In genomic region chr9:70110194-70111041, GRCh38 we compare ENCODE assay signal across 10 cellular contexts.
DNase-seq lines count a peak whose midpoint lies in the region; ATAC-seq, FAIRE-seq and TF ChIP-seq lines count a peak whose summit lies in the region.
"Had no signal": no experiment of that assay in that cellular context is flagged by ENCODE, and none has a peak within 500 bp of the region (broad histone marks: within the 10 kb centered on the region; RNA-seq: fewer than 3 reads in every experiment).

No MANE protein-coding gene starts in this region.

- H3K4me3 ChIP-seq in H1 (ENCODE audit: extremely low read depth in 1 of 4, insufficient read depth in 2 of 4, low read depth in 3 of 4, low read length in 4 of 4): no peak overlapping the region
- no peak overlapping the region for H3K4me3 ChIP-seq in effector memory CD4-positive, alpha-beta T cell (ENCODE audit: insufficient read depth, low read depth, low read length, poor library complexity, severe bottlenecking)

- no peak for TF ChIP-seq EP300 in H1 (IDR thresholded peaks at IDR 0.05; ENCODE audit: borderline replicate concordance in 1 of 2, low read depth in 2 of 2, low read length in 2 of 2)

- peaks cover 25% of the 10 kb centered on the region for H3K27me3 Mint-ChIP-seq in stimulated activated memory B cell treated with anti-CD40 and anti-IgM and Interleukin-4, amounts not matched to agents 10 μg/mL and 1 μg/mL and 100 μg/mL, for 72 hours
- H3K27me3 Mint-ChIP-seq in activated CD4-positive, alpha-beta memory T cell treated with anti-CD3 and anti-CD28 coated beads, Interleukin-2, amount 10 ng/mL, durations not matched to agents 7 days and 5 days: peaks cover 17% of the 10 kb centered on the region

- H2BK20ac ChIP-seq in H1 (ENCODE audit: low read length): 0 out of 2 replicates have a peak overlapping the region, but pooled peaks have one; percentile 43

- peak overlapping the region; percentile 8 for H3K4me3 Mint-ChIP-seq in stimulated activated memory B cell treated with anti-CD40 and anti-IgM and Interleukin-4, amounts not matched to agents 10 μg/mL and 1 μg/mL and 100 μg/mL, for 72 hours
- no peak overlapping the region for H3K4me3 Mint-ChIP-seq in activated CD4-positive, alpha-beta memory T cell treated with anti-CD3 and anti-CD28 coated beads, Interleukin-2, amount 10 ng/mL, durations not matched to agents 7 days and 5 days
- H3K4me3 Mint-ChIP-seq: central memory CD8-positive, alpha-beta T cell had no signal

- H2BK12ac ChIP-seq in H1 (ENCODE audit: low read depth, low read length): peak overlapping the region; percentile 44; the same call in 1 of the 2 replicates

- no peak overlapping the region for H3K27ac Mint-ChIP-seq in stimulated activated memory B cell treated with anti-CD40 and anti-IgM and Interleukin-4, amounts not matched to agents 10 μg/mL and 1 μg/mL and 100 μg/mL, for 72 hours
- no peak overlapping the region for H3K27ac Mint-ChIP-seq in activated CD4-positive, alpha-beta memory T cell treated with anti-CD3 and anti-CD28 coated beads, Interleukin-2, amount 10 ng/mL, durations not matched to agents 7 days and 5 days

- TF ChIP-seq RAD21 in H1 (IDR thresholded peaks at IDR 0.05 in 1 of 2, conservative IDR thresholded peaks at IDR 0.05 in 1 of 2; ENCODE audit: low read depth in 2 of 2, low read length in 2 of 2): no peak

- H3K4ac ChIP-seq in H1 (replicated peaks; ENCODE audit: insufficient read length, low read depth, low read length): no peak overlapping the region

- H2AK5ac ChIP-seq in H1 (ENCODE audit: low read depth, low read length): peak overlapping the region; percentile 68; the same call in 1 of the 2 replicates

- H3K27me3 ChIP-seq in H1 (replicated peaks in 1 of 4; ENCODE audit: control insufficient read depth in 3 of 4, extremely low read depth in 1 of 4, insufficient read depth in 3 of 4, low read length in 3 of 4): no peaks in the 10 kb centered on the region
- H3K27me3 ChIP-seq in effector memory CD4-positive, alpha-beta T cell (replicated peaks; ENCODE audit: control insufficient read depth, insufficient read depth, low read length, poor library complexity, severe bottlenecking): no peaks in the 10 kb centered on the region

- peaks cover 0 to 6% (median 0%) of the 10 kb centered on the region in 4 experiments; a peak in 2 of 8 replicates for H3K36me3 ChIP-seq in H1 (ENCODE audit: control insufficient read depth in 2 of 4, insufficient read depth in 4 of 4, low read length in 3 of 4)
- no peaks in the 10 kb centered on the region for H3K36me3 ChIP-seq in effector memory CD4-positive, alpha-beta T cell (ENCODE audit: control insufficient read depth, insufficient read depth, low read length)

- DNase-seq in NCI-H1694 treated with DMSO at 0.1 percent for 48 hours (lab: John Stamatoyannopoulos, UW) (peak; percentile 25), NCI-H1694 (lab: John Stamatoyannopoulos, UW) (no peak), NCI-H2081 treated with DMSO at 0.1 percent for 48 hours (lab: John Stamatoyannopoulos, UW) (peak; percentile 65), H1 (ENCODE audit: low read depth in 1 of 2, low spot score in 2 of 2) (no peak), NCI-H526 treated with DMSO at 0.1 percent for 48 hours (lab: John Stamatoyannopoulos, UW) (no peak)
- no peak for DNase-seq in effector memory CD4-positive, alpha-beta T cell
- no peak for DNase-seq in activated CD4-positive, alpha-beta memory T cell treated with anti-CD3 and anti-CD28 coated beads, Interleukin-2, amount 10 ng/mL, durations not matched to agents 7 days and 5 days

- peaks cover 10% of the 10 kb centered on the region for H3K4me1 Mint-ChIP-seq in stimulated activated memory B cell treated with anti-CD40 and anti-IgM and Interleukin-4, amounts not matched to agents 10 μg/mL and 1 μg/mL and 100 μg/mL, for 72 hours
- peaks cover 3% of the 10 kb centered on the region for H3K4me1 Mint-ChIP-seq in activated CD4-positive, alpha-beta memory T cell treated with anti-CD3 and anti-CD28 coated beads, Interleukin-2, amount 10 ng/mL, durations not matched to agents 7 days and 5 days
- H3K4me1 Mint-ChIP-seq: central memory CD8-positive, alpha-beta T cell had no signal

- H2AFZ ChIP-seq in H1 (ENCODE audit: low read length): no peak overlapping the region

- TF ChIP-seq CTCF in H1 (IDR thresholded peaks at IDR 0.05; ENCODE audit: control extremely low read depth in 1 of 3, insufficient read depth in 1 of 3, low read depth in 1 of 3, low read length in 3 of 3): no peak

- no peaks in the 10 kb centered on the region for H3K79me2 ChIP-seq in H1 (ENCODE audit: control insufficient read depth in 1 of 2, insufficient read depth in 2 of 2, low read length in 2 of 2)

- no peaks in the 10 kb centered on the region for H3K36me3 Mint-ChIP-seq in stimulated activated memory B cell treated with anti-CD40 and anti-IgM and Interleukin-4, amounts not matched to agents 10 μg/mL and 1 μg/mL and 100 μg/mL, for 72 hours
- no peaks in the 10 kb centered on the region for H3K36me3 Mint-ChIP-seq in activated CD4-positive, alpha-beta memory T cell treated with anti-CD3 and anti-CD28 coated beads, Interleukin-2, amount 10 ng/mL, durations not matched to agents 7 days and 5 days (ENCODE audit: low read depth)

- H4K8ac ChIP-seq in H1 (ENCODE audit: extremely low read depth, insufficient read depth, low read length): no peak overlapping the region

- no peak for FAIRE-seq in H1 (lab: Jason Lieb, UNC)

- H3K18ac ChIP-seq in H1 (ENCODE audit: extremely low read depth, low read length): peak overlapping the region; percentile 53

- no peak overlapping the region for H3K56ac ChIP-seq in H1 (replicated peaks; ENCODE audit: insufficient read length, low read depth, low read length)

- CTCF ChIA-PET in H1 (lab: Charles Lee; ENCODE audit: partially characterized antibody): interaction anchor here (0.5 to 9.5 kb wide), 43 partner anchors 10 to 688 kb away, joined by 3 to 126 read pairs (median 6); partner anchors contain the start of gene MAMDC2
- CTCF ChIA-PET in activated CD4-positive, alpha-beta memory T cell treated with anti-CD3 and anti-CD28 coated beads, Interleukin-2, amount 10 ng/mL, durations not matched to agents 7 days and 5 days (lab: Charles Lee): interaction anchor here (0.8 to 5.7 kb wide), 26 partner anchors 8 to 689 kb away, joined by 3 to 85 read pairs (median 4); partner anchors contain the start of gene MAMDC2

- H3K27ac ChIP-seq in H1 (ENCODE audit: low read depth, low read length): no peak overlapping the region
- H3K27ac ChIP-seq in effector memory CD4-positive, alpha-beta T cell (ENCODE audit: insufficient read depth, low read length, poor library complexity, severe bottlenecking): no peak overlapping the region
- H3K27ac ChIP-seq: 22Rv1 had no signal

- no peak overlapping the region for H3K23ac ChIP-seq in H1 (ENCODE audit: insufficient read length)

- no peak for TF ChIP-seq POLR2A in H1 (IDR thresholded peaks at IDR 0.05; ENCODE audit: control extremely low read depth in 1 of 2, low read depth in 2 of 2, low read length in 2 of 2)

- H2BK5ac ChIP-seq in H1 (ENCODE audit: low read depth, low read length): peak overlapping the region; percentile 19; the same call in 1 of the 2 replicates

- no peak overlapping the region for H4K5ac ChIP-seq in H1 (ENCODE audit: insufficient read length, low read depth, low read length)

- H3K9me3 Mint-ChIP-seq in stimulated activated memory B cell treated with anti-CD40 and anti-IgM and Interleukin-4, amounts not matched to agents 10 μg/mL and 1 μg/mL and 100 μg/mL, for 72 hours: no peaks in the 10 kb centered on the region
- H3K9me3 Mint-ChIP-seq in activated CD4-positive, alpha-beta memory T cell treated with anti-CD3 and anti-CD28 coated beads, Interleukin-2, amount 10 ng/mL, durations not matched to agents 7 days and 5 days: no peaks in the 10 kb centered on the region
- H3K9me3 Mint-ChIP-seq: central memory CD8-positive, alpha-beta T cell had no signal

- no peak overlapping the region for H4K91ac ChIP-seq in H1 (replicated peaks; ENCODE audit: insufficient read length, low read length)

- H3K9me3 ChIP-seq in H1 (ENCODE audit: insufficient read depth in 2 of 2, low read depth in 1 of 2, low read length in 1 of 2): no peaks in the 10 kb centered on the region
- no peaks in the 10 kb centered on the region for H3K9me3 ChIP-seq in effector memory CD4-positive, alpha-beta T cell (ENCODE audit: control insufficient read depth, low read length)

- H3K79me1 ChIP-seq in H1 (ENCODE audit: low read depth, low read length): no peaks in the 10 kb centered on the region; the same call in 1 of the 2 replicates

- no peaks in the 10 kb centered on the region for H4K20me1 ChIP-seq in H1 (replicated peaks in 1 of 2; ENCODE audit: control insufficient read depth in 1 of 2, insufficient read depth in 2 of 2, low read length in 2 of 2)

- peaks cover 0 to 7% (median 4%) of the 10 kb centered on the region in 4 experiments; a peak in 4 of 7 replicates for H3K4me1 ChIP-seq in H1 (replicated peaks in 1 of 4; ENCODE audit: control insufficient read depth in 3 of 4, insufficient read depth in 4 of 4, low read length in 3 of 4)
- no peaks in the 10 kb centered on the region for H3K4me1 ChIP-seq in effector memory CD4-positive, alpha-beta T cell (ENCODE audit: control insufficient read depth, insufficient read depth, low read length, poor library complexity, severe bottlenecking)

- POLR2A ChIA-PET in H1 (lab: Charles Lee; ENCODE audit: partially characterized antibody): interaction anchor here (0.7 to 2.4 kb wide), 3 partner anchors 10 to 996 kb away, joined by 3 to 9 read pairs (median 4); partner anchors contain the start of gene MAMDC2
- POLR2A ChIA-PET in activated CD4-positive, alpha-beta memory T cell treated with anti-CD3 and anti-CD28 coated beads, Interleukin-2, amount 10 ng/mL, durations not matched to agents 7 days and 5 days (lab: Charles Lee): no interaction called here

- no peak overlapping the region for H3K4me2 ChIP-seq in H1 (ENCODE audit: insufficient read depth in 1 of 2, low read depth in 2 of 2, low read length in 2 of 2)

- H3K23me2 ChIP-seq in H1 (ENCODE audit: low read depth, low read length): no peaks in the 10 kb centered on the region; the same call in 1 of the 2 replicates

- no peak overlapping the region for H3K14ac ChIP-seq in H1 (ENCODE audit: insufficient read length)

- H2BK15ac ChIP-seq in H1 (ENCODE audit: low read length): 0 out of 2 replicates have a peak overlapping the region, but pooled peaks have one; percentile 2

- no peak overlapping the region for H3K9ac ChIP-seq in H1 (replicated peaks in 1 of 4; ENCODE audit: extremely low read depth in 1 of 4, low read depth in 3 of 4, low read length in 3 of 4)

- no peak overlapping the region for H2BK120ac ChIP-seq in H1 (replicated peaks; ENCODE audit: low read depth, low read length)

- WGBS in H1 (ENCODE audit: extremely low coverage in 1 of 2, insufficient coverage in 1 of 2, insufficient read length in 1 of 2, insufficient replicate concordance in 2 of 2, low coverage in 1 of 2, low lambda C conversion rate in 2 of 2, missing lambda C conversion rate in 1 of 2), 2 experiments: 66% methylated on average over 6 of the region's 6 CpGs; no CpG with 5 or more reads in 1 of the 2 experiments

- ATAC-seq in stimulated activated memory B cell treated with anti-CD40 and anti-IgM and Interleukin-4, amounts not matched to agents 10 μg/mL and 1 μg/mL and 100 μg/mL, for 72 hours: no peak

TF ChIP-seq in H1, 55 proteins besides CTCF, POLR2A, EP300 and RAD21 (continues in another document):
- no peak for TF ChIP-seq JUND (IDR thresholded peaks at IDR 0.05; ENCODE audit: low read length)
- TF ChIP-seq ASH2L (IDR thresholded peaks at IDR 0.05; ENCODE audit: low read length): no peak

Comparison
In these comparisons a context has a peak if more than half of its experiments do, and no peak if none do; other contexts are left out.
1. DNase-seq: peak in NCI-H1694 treated with DMSO at 0.1 percent for 48 hours (single experiment) and NCI-H2081 treated with DMSO at 0.1 percent for 48 hours (single experiment); none in NCI-H1694 (single experiment), H1 (0 of 2), NCI-H526 treated with DMSO at 0.1 percent for 48 hours (single experiment), effector memory CD4-positive, alpha-beta T cell (0 of 3) and activated CD4-positive, alpha-beta memory T cell treated with anti-CD3 and anti-CD28 coated beads, Interleukin-2, amount 10 ng/mL, durations not matched to agents 7 days and 5 days (single experiment).